Comparison of ENCODE assay signal across 3 cellular contexts in genomic region chr19:56261932-56262331, GRCh38.
TF ChIP-seq lines count a peak whose summit lies in the region.

No MANE protein-coding gene starts in this region.

TF ChIP-seq in A549, 52 proteins besides CTCF, POLR2A, EP300 and RAD21:
- peak; percentile 41 for TF ChIP-seq MAFK (IDR thresholded peaks at IDR 0.05; ENCODE audit: partially characterized antibody)

TF ChIP-seq in K562, 482 proteins besides CTCF, POLR2A, EP300 and RAD21:
- TF ChIP-seq ZNF316 (IDR thresholded peaks at IDR 0.05) (peak; percentile 62), MAFG (tag; conservative IDR thresholded peaks at IDR 0.05) (0 out of 2 replicates have a peak, but pooled peaks have one; percentile 30), KDM1A (IDR thresholded peaks at IDR 0.05) (0 out of 4 replicates have a peak, but pooled peaks of 1 of the 2 experiments have one; percentile 22), C11orf30 (IDR thresholded peaks at IDR 0.05; ENCODE audit: low read depth) (peak; percentile 65)

TF ChIP-seq in HepG2, 621 proteins besides CTCF, POLR2A, EP300 and RAD21:
- TF ChIP-seq MAFK (conservative IDR thresholded peaks at IDR 0.05 in 1 of 2, IDR thresholded peaks at IDR 0.05 in 1 of 2; ENCODE audit: low read length in 2 of 2): peak; percentile 4 to 54; a peak in 2 of 4 replicates
